Comparison of ENCODE assay signal across 1 cellular context in the genomic region with DNA sequence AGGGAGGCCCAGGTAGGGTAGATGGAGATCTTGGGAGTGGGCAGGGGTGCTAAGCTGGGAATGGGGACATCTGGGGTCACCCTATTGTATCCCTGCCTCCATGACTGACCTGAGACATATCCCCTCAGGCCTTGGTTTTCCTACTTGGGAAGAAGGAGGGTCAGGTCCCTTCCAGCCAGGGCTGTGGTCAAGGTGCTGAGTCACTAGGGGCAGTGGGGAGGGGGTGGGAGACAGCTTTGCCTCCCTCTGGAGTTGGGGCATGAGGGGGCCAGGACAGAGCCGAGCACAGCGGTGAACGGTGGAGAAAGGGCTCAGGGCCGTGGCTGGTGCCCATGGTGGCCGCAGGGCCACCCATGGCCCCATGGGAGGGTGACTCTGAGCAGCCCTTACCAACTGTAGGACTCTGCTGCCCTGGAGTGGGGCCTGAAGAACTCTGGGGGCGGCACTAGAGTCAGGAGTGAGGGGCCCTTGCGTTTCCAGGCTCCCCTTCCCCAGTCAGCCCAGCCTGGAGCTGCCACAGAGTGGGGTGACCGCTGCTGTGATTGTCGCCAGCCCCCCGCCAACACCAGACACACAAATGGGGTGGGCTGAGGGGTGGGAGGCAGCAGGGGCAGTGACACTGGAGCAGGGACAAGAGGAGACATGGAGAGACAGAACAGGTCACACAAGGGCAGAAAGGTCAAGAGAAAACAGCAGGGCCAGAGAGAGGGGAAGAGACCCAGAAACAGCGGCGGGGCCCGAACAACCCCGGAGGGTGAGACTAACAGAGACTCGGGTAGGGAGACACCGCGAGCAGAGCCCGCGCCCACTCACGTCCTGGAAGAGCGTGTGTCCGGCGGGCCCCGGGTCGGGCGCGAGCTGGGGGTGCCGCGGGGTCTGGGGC.
TF ChIP-seq lines count a peak whose summit lies in the region.

No MANE protein-coding gene starts in this region.

TF ChIP-seq in neural cell, 6 proteins besides CTCF, POLR2A, EP300 and RAD21 (continued from another document):
- TF ChIP-seq, protein P1, sequence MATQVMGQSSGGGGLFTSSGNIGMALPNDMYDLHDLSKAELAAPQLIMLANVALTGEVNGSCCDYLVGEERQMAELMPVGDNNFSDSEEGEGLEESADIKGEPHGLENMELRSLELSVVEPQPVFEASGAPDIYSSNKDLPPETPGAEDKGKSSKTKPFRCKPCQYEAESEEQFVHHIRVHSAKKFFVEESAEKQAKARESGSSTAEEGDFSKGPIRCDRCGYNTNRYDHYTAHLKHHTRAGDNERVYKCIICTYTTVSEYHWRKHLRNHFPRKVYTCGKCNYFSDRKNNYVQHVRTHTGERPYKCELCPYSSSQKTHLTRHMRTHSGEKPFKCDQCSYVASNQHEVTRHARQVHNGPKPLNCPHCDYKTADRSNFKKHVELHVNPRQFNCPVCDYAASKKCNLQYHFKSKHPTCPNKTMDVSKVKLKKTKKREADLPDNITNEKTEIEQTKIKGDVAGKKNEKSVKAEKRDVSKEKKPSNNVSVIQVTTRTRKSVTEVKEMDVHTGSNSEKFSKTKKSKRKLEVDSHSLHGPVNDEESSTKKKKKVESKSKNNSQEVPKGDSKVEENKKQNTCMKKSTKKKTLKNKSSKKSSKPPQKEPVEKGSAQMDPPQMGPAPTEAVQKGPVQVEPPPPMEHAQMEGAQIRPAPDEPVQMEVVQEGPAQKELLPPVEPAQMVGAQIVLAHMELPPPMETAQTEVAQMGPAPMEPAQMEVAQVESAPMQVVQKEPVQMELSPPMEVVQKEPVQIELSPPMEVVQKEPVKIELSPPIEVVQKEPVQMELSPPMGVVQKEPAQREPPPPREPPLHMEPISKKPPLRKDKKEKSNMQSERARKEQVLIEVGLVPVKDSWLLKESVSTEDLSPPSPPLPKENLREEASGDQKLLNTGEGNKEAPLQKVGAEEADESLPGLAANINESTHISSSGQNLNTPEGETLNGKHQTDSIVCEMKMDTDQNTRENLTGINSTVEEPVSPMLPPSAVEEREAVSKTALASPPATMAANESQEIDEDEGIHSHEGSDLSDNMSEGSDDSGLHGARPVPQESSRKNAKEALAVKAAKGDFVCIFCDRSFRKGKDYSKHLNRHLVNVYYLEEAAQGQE (IDR thresholded peaks at IDR 0.05; ENCODE audit: borderline replicate concordance) = no peak
- TF ChIP-seq POLR2AphosphoS5 (IDR thresholded peaks at IDR 0.05) = no peak
